In the genomic region with DNA sequence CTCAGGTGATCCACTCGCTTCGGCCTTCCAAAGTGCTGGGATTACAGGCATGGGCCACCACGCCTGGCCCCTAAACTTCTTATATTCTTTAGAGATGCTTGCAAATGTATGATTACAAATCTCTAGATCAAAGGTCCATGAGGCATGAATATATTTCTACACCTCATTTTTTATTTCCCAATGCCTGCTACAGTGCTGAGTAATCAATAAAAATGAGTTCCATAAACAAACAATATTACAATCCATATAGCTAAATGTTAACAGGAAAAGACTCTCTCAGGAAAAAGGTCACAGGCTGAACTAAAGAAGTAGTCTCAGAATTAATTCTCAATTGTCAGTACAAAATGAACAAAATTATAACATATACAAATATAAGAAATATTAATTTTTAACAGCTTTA, we compare ENCODE assay signal across 24 cellular contexts.
A peak's percentile ranks its signal among the peaks of the same experiment; 100 is the strongest.
DNase-seq lines count a peak whose midpoint lies in the region; ATAC-seq, FAIRE-seq and TF ChIP-seq lines count a peak whose summit lies in the region.
"Had no signal": no experiment of that assay in that cellular context is flagged by ENCODE, and none has a peak within 500 bp of the region (broad histone marks: within the 10 kb centered on the region; RNA-seq: fewer than 3 reads in every experiment).

No MANE protein-coding gene starts in this region.

- no peak overlapping the region for H3K14ac ChIP-seq in IMR-90 (replicated peaks; ENCODE audit: low read depth, low read length)

- no peak overlapping the region for H2BK120ac ChIP-seq in IMR-90 (ENCODE audit: low read depth, low read length)

- H3K4me1 ChIP-seq in HepG2 (ENCODE audit: insufficient read depth, low read length): no peaks in the 10 kb centered on the region
- no peaks in the 10 kb centered on the region for H3K4me1 ChIP-seq in right lobe of liver
- no peaks in the 10 kb centered on the region for H3K4me1 ChIP-seq in IMR-90 (ENCODE audit: control insufficient read depth, insufficient read depth, low read length)
- no peaks in the 10 kb centered on the region for H3K4me1 ChIP-seq in small intestine (ENCODE audit: control insufficient read depth in 2 of 2, insufficient read depth in 1 of 2, low read depth in 1 of 2, low read length in 1 of 2)
- no peaks in the 10 kb centered on the region for H3K4me1 ChIP-seq in tibial nerve
- H3K4me1 ChIP-seq: BLaER1 treated with 17β-estradiol and CSF1 and Interleukin-3, amounts not matched to agents 10 nM and 100 nM; Caco-2 had no signal

- H2AFZ ChIP-seq in HepG2 (ENCODE audit: low read length) (no peak overlapping the region), IMR-90 (replicated peaks; ENCODE audit: low read length, poor library complexity) (no peak overlapping the region)

- no peak overlapping the region for H4K8ac ChIP-seq in IMR-90 (ENCODE audit: low read depth in 2 of 2, low read length in 2 of 2)

- no peaks in the 10 kb centered on the region for H3K79me1 ChIP-seq in IMR-90 (ENCODE audit: low read depth in 1 of 2, low read length in 2 of 2)

- H3K18ac ChIP-seq in IMR-90 (ENCODE audit: low read depth, low read length): no peak overlapping the region

- H4K91ac ChIP-seq in IMR-90 (ENCODE audit: insufficient read depth, low read depth, low read length): no peak overlapping the region

- H3K27ac ChIP-seq in HepG2 (ENCODE audit: extremely low read length, insufficient read depth, low read length) (no peak overlapping the region), right lobe of liver (no peak overlapping the region), IMR-90 (ENCODE audit: insufficient read depth, low read length) (no peak overlapping the region), small intestine (ENCODE audit: low read depth in 1 of 2, low read length in 1 of 2) (no peak overlapping the region), tibial nerve (no peak overlapping the region)
- H3K27ac ChIP-seq: BLaER1 treated with 17β-estradiol and CSF1 and Interleukin-3, amounts not matched to agents 10 nM and 100 nM; C4-2B had no signal

- H2BK5ac ChIP-seq in IMR-90 (ENCODE audit: low read depth, low read length, poor library complexity, severe bottlenecking): no peak overlapping the region

- dilution Hi-C loops in IMR-90 (cut with HindIII; ENCODE audit: low sequenced_read_pairs, unreplicated experiment): no loop called here

- no peak overlapping the region for H3K27ac Mint-ChIP-seq in natural killer cell
- H3K27ac Mint-ChIP-seq: B cell; CD4-positive, alpha-beta T cell; CD8-positive, alpha-beta T cell had no signal

- CTCF ChIA-PET in HepG2 (lab: Yijun Ruan, JAX; ENCODE audit: low intra/inter-chr PET ratio, low total read pairs) (no interaction called here), IMR-90 (lab: Yijun Ruan, JAX) (no interaction called here)

- H2AK9ac ChIP-seq in IMR-90 (replicated peaks; ENCODE audit: low read depth, low read length, poor library complexity): no peak overlapping the region

- H3K79me2 ChIP-seq in HepG2 (ENCODE audit: insufficient read depth, low read length): no peaks in the 10 kb centered on the region

- H3K9me3 ChIP-seq in HepG2 (ENCODE audit: low read length): no peaks in the 10 kb centered on the region
- H3K9me3 ChIP-seq in right lobe of liver: no peaks in the 10 kb centered on the region
- no peaks in the 10 kb centered on the region for H3K9me3 ChIP-seq in IMR-90 (ENCODE audit: control insufficient read depth, insufficient read depth, low read length)
- no peaks in the 10 kb centered on the region for H3K9me3 ChIP-seq in small intestine (ENCODE audit: control insufficient read depth, low read depth)
- no peaks in the 10 kb centered on the region for H3K9me3 ChIP-seq in tibial nerve
- H3K9me3 ChIP-seq: Caco-2 had no signal

- H3K4me2 ChIP-seq in HepG2 (ENCODE audit: low read depth, low read length): no peak overlapping the region
- no peak overlapping the region for H3K4me2 ChIP-seq in IMR-90 (ENCODE audit: low read depth, low read length)
- H3K4me2 ChIP-seq: BLaER1 treated with 17β-estradiol and CSF1 and Interleukin-3, amounts not matched to agents 10 nM and 100 nM had no signal

- no peaks in the 10 kb centered on the region for H3K27me3 Mint-ChIP-seq in natural killer cell (ENCODE audit: low read depth in 2 of 2)
- H3K27me3 Mint-ChIP-seq: B cell; CD4-positive, alpha-beta T cell had no signal

- no peak overlapping the region for H3K4ac ChIP-seq in IMR-90 (ENCODE audit: low read depth, low read length)

- no peaks in the 10 kb centered on the region; the same call in 1 of the 2 replicates for H3K9me1 ChIP-seq in IMR-90 (ENCODE audit: insufficient read depth, low read length)

- TF ChIP-seq CTCF in HepG2 (CRISPR knock-in tag; IDR thresholded peaks at IDR 0.05) (no peak), right lobe of liver (IDR thresholded peaks at IDR 0.05) (no peak), IMR-90 (conservative IDR thresholded peaks at IDR 0.05; ENCODE audit: low read depth, low read length) (no peak), tibial nerve (IDR thresholded peaks at IDR 0.05) (no peak), natural killer cell (IDR thresholded peaks at IDR 0.05) (no peak)

- no peaks in the 10 kb centered on the region for H3K36me3 Mint-ChIP-seq in natural killer cell

- no peaks in the 10 kb centered on the region for H3K4me1 Mint-ChIP-seq in natural killer cell
- H3K4me1 Mint-ChIP-seq: B cell had no signal

- no peak overlapping the region for H2BK15ac ChIP-seq in IMR-90 (ENCODE audit: low read depth, low read length)

- FAIRE-seq in HepG2 (lab: Jason Lieb, UNC) (no peak), small intestine (lab: Jason Lieb, UNC) (no peak)
- FAIRE-seq: A204.1, D721Med, G401.6, GM12891, GM19239 had no signal

- no peak for ATAC-seq in HepG2
- no peak for ATAC-seq in right lobe of liver
- ATAC-seq in IMR-90 (ENCODE audit: low read depth): no peak
- no peak for ATAC-seq in natural killer cell
- no peak for ATAC-seq in GM21447 (IDR thresholded peaks at IDR 0.05; ENCODE audit: unreplicated experiment)
- ATAC-seq: CD8-positive, alpha-beta T cell had no signal

- WGBS in HepG2 (ENCODE audit: low lambda C conversion rate): 100% methylated on average over 3 of the region's 3 CpGs
- 100% methylated on average over 1 of the region's 3 CpGs for WGBS in right lobe of liver (ENCODE audit: insufficient coverage, low coverage, low lambda C conversion rate, missing lambda C conversion rate)
- WGBS in IMR-90 (ENCODE audit: extremely low coverage in 2 of 2, insufficient read length in 1 of 2), 2 experiments: no CpG with 5 or more reads among the region's 3 CpGs
- 94 to 100% (median 99%) methylated on average over 3 of the region's 3 CpGs for WGBS in small intestine, 3 donors
- 93 to 98% methylated on average over 3 of the region's 3 CpGs for WGBS in tibial nerve, 2 donors

- H3K36me3 ChIP-seq in HepG2 (replicated peaks in 1 of 2; ENCODE audit: control insufficient read depth in 1 of 2, insufficient read depth in 2 of 2, low read length in 2 of 2) (peaks cover 0 to 4% of the 10 kb centered on the region in 2 experiments; a peak in 2 of 5 replicates), right lobe of liver (no peaks in the 10 kb centered on the region), IMR-90 (ENCODE audit: control insufficient read depth, insufficient read depth, low read length) (no peaks in the 10 kb centered on the region), small intestine (ENCODE audit: control insufficient read depth in 2 of 2, insufficient read depth in 2 of 2, low read length in 2 of 2) (peaks cover 0 to 3% of the 10 kb centered on the region in 2 donors), tibial nerve (peaks cover 0 to 25% (median 0%) of the 10 kb centered on the region in 3 donors)

- H2BK20ac ChIP-seq in IMR-90 (ENCODE audit: low read depth, low read length): no peak overlapping the region

- BruUV-seq in HepG2 (replicated peaks; lab: Mats Ljungman, UMichigan): no TSS peak
- no TSS peak for BruUV-seq in IMR-90 (replicated peaks; lab: Mats Ljungman, UMichigan)

- in situ Hi-C loops in HepG2 (cut with HindIII; ENCODE audit: extremely low pct_ligation_motif_present, low pct_unique_long_range_greater_than_20kb): no loop called here
- in situ Hi-C loops in IMR-90 (cut with MboI; ENCODE audit: low sequenced_read_pairs): no loop called here

- H3K4me3 ChIP-seq in HepG2 (replicated peaks in 1 of 3; ENCODE audit: insufficient read depth in 1 of 3, low read depth in 2 of 3, low read length in 3 of 3): no peak overlapping the region
- no peak overlapping the region for H3K4me3 ChIP-seq in right lobe of liver
- no peak overlapping the region for H3K4me3 ChIP-seq in IMR-90 (ENCODE audit: insufficient read depth, low read depth, low read length)
- H3K4me3 ChIP-seq in small intestine (ENCODE audit: low read depth in 1 of 2, low read length in 2 of 2): no peak overlapping the region
- no peak overlapping the region for H3K4me3 ChIP-seq in tibial nerve
- H3K4me3 ChIP-seq: BLaER1 treated with 17β-estradiol and CSF1 and Interleukin-3, amounts not matched to agents 10 nM and 100 nM had no signal

- H3K9ac ChIP-seq in HepG2 (ENCODE audit: insufficient read depth, low read depth, low read length): no peak overlapping the region
- H3K9ac ChIP-seq in IMR-90 (ENCODE audit: low read depth, low read length): no peak overlapping the region
- H3K9ac ChIP-seq: BLaER1 treated with 17β-estradiol and CSF1 and Interleukin-3, amounts not matched to agents 10 nM and 100 nM had no signal

- no peaks in the 10 kb centered on the region for H4K20me1 ChIP-seq in HepG2 (ENCODE audit: insufficient read depth, low read length)
- no peaks in the 10 kb centered on the region for H4K20me1 ChIP-seq in IMR-90 (ENCODE audit: insufficient read depth, low read length)

- intact Hi-C loops in HepG2 (cut with micrococcal nuclease; ENCODE audit: unreplicated experiment): no loop called here
- intact Hi-C loops in right lobe of liver (cut with DNase I): no loop called here
- intact Hi-C loops in IMR-90 (cut with micrococcal nuclease): no loop called here
- intact Hi-C loops in natural killer cell (cut with micrococcal nuclease): no loop called here

- H3K9me3 Mint-ChIP-seq in natural killer cell: no peaks in the 10 kb centered on the region
- H3K9me3 Mint-ChIP-seq: CD4-positive, alpha-beta T cell; CD8-positive, alpha-beta T cell had no signal

- TF ChIP-seq EP300 in HepG2 (IDR thresholded peaks at IDR 0.05; ENCODE audit: low read depth in 2 of 2, low read length in 2 of 2): no peak
- TF ChIP-seq EP300 in HepG2 (CRISPR knock-in tag; IDR thresholded peaks at IDR 0.05; ENCODE audit: borderline replicate concordance): no peak
- no peak for TF ChIP-seq EP300 in tibial nerve (IDR thresholded peaks at IDR 0.05)

- TF ChIP-seq RAD21 in HepG2 (CRISPR knock-in tag; IDR thresholded peaks at IDR 0.05) (no peak), IMR-90 (IDR thresholded peaks at IDR 0.05; ENCODE audit: low read length) (no peak)

- POLR2A ChIA-PET in HepG2 (lab: Yijun Ruan, JAX) (no interaction called here), IMR-90 (lab: Charles Lee; ENCODE audit: unreplicated experiment) (no interaction called here)

- H3K27me3 ChIP-seq in HepG2 (ENCODE audit: control insufficient read depth in 1 of 2, insufficient read depth in 2 of 2, low read length in 2 of 2): no peaks in the 10 kb centered on the region
- H3K27me3 ChIP-seq in right lobe of liver: no peaks in the 10 kb centered on the region
- no peaks in the 10 kb centered on the region for H3K27me3 ChIP-seq in IMR-90 (ENCODE audit: control insufficient read depth, insufficient read depth, low read length)
- H3K27me3 ChIP-seq in small intestine (ENCODE audit: control insufficient read depth in 2 of 2, insufficient read depth in 2 of 2, low read length in 2 of 2): no peaks in the 10 kb centered on the region
- no peaks in the 10 kb centered on the region for H3K27me3 ChIP-seq in tibial nerve
- H3K27me3 ChIP-seq: BLaER1 treated with 17β-estradiol and CSF1 and Interleukin-3, amounts not matched to agents 10 nM and 100 nM had no signal

- no peak overlapping the region for H3K56ac ChIP-seq in IMR-90 (ENCODE audit: extremely low read depth, insufficient read depth, low read length)

- H4K5ac ChIP-seq in IMR-90 (ENCODE audit: low read depth, low read length): no peak overlapping the region

- H3K23ac ChIP-seq in IMR-90 (ENCODE audit: low read depth, low read length): no peak overlapping the region

- no peak overlapping the region for H3K4me3 Mint-ChIP-seq in natural killer cell
- H3K4me3 Mint-ChIP-seq: B cell; CD4-positive, alpha-beta T cell; CD8-positive, alpha-beta T cell had no signal

- no peak for TF ChIP-seq POLR2A in HepG2 (IDR thresholded peaks at IDR 0.05; ENCODE audit: insufficient read depth in 1 of 2, low read depth in 2 of 2, low read length in 2 of 2)
- no peak for TF ChIP-seq POLR2A in right lobe of liver (IDR thresholded peaks at IDR 0.05)
- no peak for TF ChIP-seq POLR2A in IMR-90 (IDR thresholded peaks at IDR 0.05; ENCODE audit: low read depth, low read length)
- TF ChIP-seq POLR2A in tibial nerve (IDR thresholded peaks at IDR 0.05): no peak

- H2AK5ac ChIP-seq in IMR-90 (ENCODE audit: low read depth, low read length): no peak overlapping the region

- DNase-seq in HepG2 (ENCODE audit: low spot score) (no peak), right lobe of liver (no peak), IMR-90 (no peak), fibroblast of gingiva (ENCODE audit: low read depth) (peak; percentile 7), small intestine (peak; percentile 4), tibial nerve (ENCODE audit: low spot score in 2 of 2) (no peak), natural killer cell (no peak)
- DNase-seq: 8988T; AML-193; Caco-2; Calu3; CD4-positive, alpha-beta T cell; CD8-positive, alpha-beta T cell; DMS79 treated with DMSO at 0.1 percent for 48 hours; GF-D8 had no signal

Comparison
In these comparisons a context has a peak if more than half of its experiments do, and no peak if none do; other contexts are left out.
1. DNase-seq: peak in fibroblast of gingiva (single experiment) and small intestine (single experiment); none in HepG2 (single experiment), right lobe of liver (0 of 3), IMR-90 (single experiment), tibial nerve (0 of 2) and natural killer cell (single experiment).